ENCODE assay signal across 36 cellular contexts in the genomic region with DNA sequence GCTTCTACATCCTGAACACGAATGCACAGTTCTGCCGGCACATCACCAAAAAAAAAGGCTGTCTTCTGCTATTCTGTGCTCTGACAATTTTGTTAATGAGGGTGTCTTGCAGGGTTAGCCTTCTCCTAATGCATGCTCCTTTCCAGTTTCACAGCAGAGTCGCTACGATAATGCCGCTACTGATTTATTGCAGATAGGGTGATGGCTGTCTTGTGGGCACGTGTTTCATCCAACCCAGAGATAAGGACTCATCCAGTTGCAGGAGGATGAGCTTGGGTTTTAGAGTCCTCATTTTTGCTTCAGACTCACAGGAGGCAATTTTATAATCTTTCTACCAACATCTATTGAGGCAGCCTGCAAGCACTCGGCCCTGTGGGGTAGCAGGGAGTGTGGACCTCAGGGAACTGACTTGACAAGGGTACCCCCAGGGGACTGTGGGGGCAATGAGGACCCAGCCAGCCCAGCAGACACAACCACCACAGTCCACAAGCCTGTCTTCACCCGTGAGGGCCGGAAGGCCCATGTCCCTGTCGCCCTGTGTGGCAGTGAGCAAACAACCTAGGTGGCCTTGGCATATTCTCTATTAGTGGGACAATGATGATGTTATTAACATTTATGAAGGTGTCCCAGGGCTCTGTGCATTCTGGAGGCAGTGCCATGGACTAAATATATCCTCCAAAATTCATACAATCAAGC. TPM values are rescaled to one million over a fixed set of nuclear protein-coding genes. Genes with fewer than 3 reads are reported as not detected.
"Had no signal": no experiment of that assay in that cellular context is flagged by ENCODE, and none has a peak within 500 bp of the region (broad histone marks: within the 10 kb centered on the region; RNA-seq: fewer than 3 reads in every experiment).

No MANE protein-coding gene starts in this region.

- H3K27ac ChIP-seq: adrenal gland, body of pancreas, SJSA1 had no signal

- H3K9me3 ChIP-seq: adrenal gland, body of pancreas, SJSA1 had no signal

- DNase-seq: activated CD4-positive, alpha-beta T cell treated with anti-CD3 and anti-CD28 coated beads for 36 hours; activated CD4-positive, alpha-beta T cell treated with anti-CD3 and anti-CD28 coated beads, Interleukin-2, amount 10 ng/mL, durations not matched to agents 7 days and 5 days; activated CD4-positive, alpha-beta T cell treated with anti-CD3 and anti-CD28 coated beads, Interleukin-2, amount 50 U/mL, for 48 hours; activated CD8-positive, alpha-beta memory T cell treated with anti-CD3 and anti-CD28 coated beads, Interleukin-2, amount 50 U/mL, for 4 hours; activated CD8-positive, alpha-beta T cell treated with anti-CD3 and anti-CD28 coated beads, Interleukin-2, amount 10 ng/mL, durations not matched to agents 7 days and 5 days; activated gamma-delta T cell treated with Interleukin-2 at 50 U/mL for 16 hours; activated naive CD4-positive, alpha-beta T cell treated with anti-CD3 and anti-CD28 coated beads for 36 hours; activated T-cell treated with anti-CD3 and anti-CD28 coated beads for 4 hours; activated T-cell treated with anti-CD3 and anti-CD28 coated beads, Interleukin-2, amount 50 U/mL, for 4 hours; body of pancreas; caudate nucleus; cerebellar nuclear complex; NCI-H1048; NCI-H1105 treated with DMSO at 0.1 percent for 48 hours; NCI-H1436; NCI-H1694; NCI-H2029; NCI-H345; NCI-H510A; NCI-H526; NCI-H748 treated with DMSO at 0.1 percent for 48 hours; SHP77; T1000 had no signal

- ATAC-seq: activated CD4-positive, alpha-beta T cell treated with anti-CD3 and anti-CD28 coated beads for 36 hours; activated CD4-positive, CD25-positive, alpha-beta regulatory T cell treated with anti-CD3 and anti-CD28 coated beads, Interleukin-2, amount 50 U/mL, for 24 hours; activated CD8-positive, alpha-beta T cell treated with anti-CD3 and anti-CD28 coated beads, Interleukin-2, amount 10 ng/mL, durations not matched to agents 7 days and 5 days; activated naive CD4-positive, alpha-beta T cell treated with anti-CD3 and anti-CD28 coated beads, Interleukin-2, amount 50 U/mL, for 72 hours; activated T-cell treated with anti-CD3 and anti-CD28 coated beads, Interleukin-2, amount 50 U/mL, for 4 hours; body of pancreas; Panc1; WTC11 had no signal

- H3K4me1 Mint-ChIP-seq: activated CD4-positive, alpha-beta T cell treated with anti-CD3 and anti-CD28 coated beads for 36 hours; activated CD4-positive, alpha-beta T cell treated with anti-CD3 and anti-CD28 coated beads, Interleukin-2, amount 10 ng/mL, durations not matched to agents 7 days and 5 days; WTC11 had no signal

- H3K4me3 ChIP-seq: adrenal gland, body of pancreas, SJSA1 had no signal

- H3K27me3 ChIP-seq: adrenal gland, SJSA1 had no signal

- H3K36me3 Mint-ChIP-seq: activated naive CD4-positive, alpha-beta T cell treated with anti-CD3 and anti-CD28 coated beads, Interleukin-2, amount 50 U/mL, for 72 hours; WTC11 had no signal

- H3K36me3 ChIP-seq: adrenal gland, SJSA1 had no signal

- H3K27me3 Mint-ChIP-seq: activated CD4-positive, alpha-beta T cell treated with anti-CD3 and anti-CD28 coated beads for 36 hours; activated CD4-positive, alpha-beta T cell treated with anti-CD3 and anti-CD28 coated beads, Interleukin-2, amount 10 ng/mL, durations not matched to agents 7 days and 5 days had no signal

- H3K4me3 Mint-ChIP-seq: activated CD4-positive, alpha-beta T cell treated with anti-CD3 and anti-CD28 coated beads for 36 hours; activated CD4-positive, alpha-beta T cell treated with anti-CD3 and anti-CD28 coated beads, Interleukin-2, amount 10 ng/mL, durations not matched to agents 7 days and 5 days; activated CD8-positive, alpha-beta T cell treated with anti-CD3 and anti-CD28 coated beads, Interleukin-2, amount 10 ng/mL, durations not matched to agents 7 days and 5 days; activated naive CD4-positive, alpha-beta T cell treated with anti-CD3 and anti-CD28 coated beads for 36 hours; activated T-cell treated with anti-CD3 and anti-CD28 coated beads, Interleukin-2, amount 50 U/mL, for 4 hours; activated T-helper 1 cell treated with anti-CD3 and anti-CD28 coated beads, Interleukin-12 subunit alpha, Interleukin-12 subunit beta, Interleukin-2, Interleukin-4 antibody, amounts not matched to agents 30 ng/mL and 10 ng/mL and 1 ng/mL, durations not matched to agents 14 hours and 24 hours and 36 hours; WTC11 had no signal

- H3K27ac Mint-ChIP-seq: activated CD4-positive, alpha-beta T cell treated with anti-CD3 and anti-CD28 coated beads for 36 hours; activated CD4-positive, alpha-beta T cell treated with anti-CD3 and anti-CD28 coated beads, Interleukin-2, amount 10 ng/mL, durations not matched to agents 7 days and 5 days; activated CD8-positive, alpha-beta T cell treated with anti-CD3 and anti-CD28 coated beads, Interleukin-2, amount 10 ng/mL, durations not matched to agents 7 days and 5 days; activated naive CD4-positive, alpha-beta T cell treated with anti-CD3 and anti-CD28 coated beads for 36 hours; activated T-helper 1 cell treated with anti-CD3 and anti-CD28 coated beads, Interleukin-12 subunit alpha, Interleukin-12 subunit beta, Interleukin-2, Interleukin-4 antibody, amounts not matched to agents 30 ng/mL and 10 ng/mL and 1 ng/mL, durations not matched to agents 14 hours and 24 hours and 36 hours; WTC11 had no signal

- H3K9me3 Mint-ChIP-seq: activated CD4-positive, alpha-beta T cell treated with anti-CD3 and anti-CD28 coated beads, Interleukin-2, amount 10 ng/mL, durations not matched to agents 7 days and 5 days; activated naive CD4-positive, alpha-beta T cell treated with anti-CD3 and anti-CD28 coated beads for 36 hours; activated naive CD4-positive, alpha-beta T cell treated with anti-CD3 and anti-CD28 coated beads, Interleukin-2, amount 50 U/mL, for 72 hours; activated T-cell treated with anti-CD3 and anti-CD28 coated beads, Interleukin-2, amount 50 U/mL, for 4 hours; activated T-helper 1 cell treated with anti-CD3 and anti-CD28 coated beads, Interleukin-12 subunit alpha, Interleukin-12 subunit beta, Interleukin-2, Interleukin-4 antibody, amounts not matched to agents 30 ng/mL and 10 ng/mL and 1 ng/mL, durations not matched to agents 14 hours and 24 hours and 36 hours had no signal

- H3K4me1 ChIP-seq: adrenal gland, body of pancreas, SJSA1 had no signal

RNA-seq across cellular contexts. Expression of a gene that starts 15.4 kb away (rescaled TPM):
- total RNA-seq: activated CD4-positive, alpha-beta T cell treated with anti-CD3 and anti-CD28 coated beads for 36 hours; activated naive CD4-positive, alpha-beta T cell treated with anti-CD3 and anti-CD28 coated beads for 36 hours; activated T-helper 1 cell treated with anti-CD3 and anti-CD28 coated beads, Interleukin-12 subunit alpha, Interleukin-12 subunit beta, Interleukin-2, Interleukin-4 antibody, amounts not matched to agents 30 ng/mL and 10 ng/mL and 1 ng/mL, durations not matched to agents 14 hours and 24 hours and 36 hours; astrocyte; body of pancreas; bronchial epithelial cell; OCI-LY7; RPMI7951; SJSA1; T-helper 1 cell treated with Interleukin-12 subunit alpha and Interleukin-12 subunit beta and Interleukin-4 antibody, amounts not matched to agents 30 ng/mL and 1 ng/mL, for 36 hours; T-helper 2 cell treated with Interferon-gamma antibody and Interleukin-4, amounts not matched to agents 100 ng/mL and 5 ng/mL, for 36 hours; WTC11 had no signal
